1 cellular context compared by ENCODE assay signal in the genomic region with DNA sequence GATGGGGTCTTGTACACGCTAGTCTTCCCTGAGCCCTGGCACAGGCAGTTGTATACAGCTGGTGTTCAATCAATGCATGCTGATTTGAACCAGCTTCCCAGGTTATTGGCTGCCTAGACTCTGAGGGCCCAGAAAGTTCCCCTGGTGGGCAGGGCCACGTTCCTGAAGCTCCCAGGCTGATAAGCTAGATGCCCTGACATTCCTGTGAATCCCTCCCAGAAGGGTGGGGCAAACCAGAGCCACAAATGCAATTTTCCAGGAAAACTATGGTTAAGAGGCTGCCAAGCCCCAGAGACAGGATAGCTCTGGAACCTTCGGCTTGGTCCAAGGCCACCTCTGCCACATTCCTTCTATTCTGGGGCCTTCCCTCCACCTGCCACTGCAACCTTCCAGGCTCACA.
TF ChIP-seq lines count a peak whose summit lies in the region.

No MANE protein-coding gene starts in this region.

TF ChIP-seq in SK-N-SH, 30 proteins besides CTCF, POLR2A, EP300 and RAD21:
- TF ChIP-seq YY1 (IDR thresholded peaks at IDR 0.05; ENCODE audit: low read depth) (no peak), MAX (IDR thresholded peaks at IDR 0.05; ENCODE audit: low read depth) (no peak), MEF2A (IDR thresholded peaks at IDR 0.05; ENCODE audit: borderline replicate concordance, low read depth) (no peak), ELF1 (IDR thresholded peaks at IDR 0.05) (no peak), TCF12 (IDR thresholded peaks at IDR 0.05) (no peak), USF1 (IDR thresholded peaks at IDR 0.05; ENCODE audit: borderline replicate concordance, low read depth) (no peak), RCOR1 (IDR thresholded peaks at IDR 0.05; ENCODE audit: low read length) (no peak), ZBTB33 (IDR thresholded peaks at IDR 0.05; ENCODE audit: borderline replicate concordance, low read depth) (no peak), CHD2 (IDR thresholded peaks at IDR 0.05; ENCODE audit: low read length, partially characterized antibody) (no peak), NFIC (IDR thresholded peaks at IDR 0.05; ENCODE audit: borderline replicate concordance) (no peak), SMC3 (IDR thresholded peaks at IDR 0.05; ENCODE audit: low read depth, low read length) (no peak), NRF1 (IDR thresholded peaks at IDR 0.05; ENCODE audit: low read depth, low read length) (no peak), FOXJ3 (CRISPR knock-in tag; IDR thresholded peaks at IDR 0.05) (no peak), MXI1 (IDR thresholded peaks at IDR 0.05; ENCODE audit: low read depth, low read length) (no peak), POLR2AphosphoS5 (IDR thresholded peaks at IDR 0.05; ENCODE audit: low read depth, low read length) (no peak), JUND (IDR thresholded peaks at IDR 0.05) (no peak)
- TF ChIP-seq, protein P1, sequence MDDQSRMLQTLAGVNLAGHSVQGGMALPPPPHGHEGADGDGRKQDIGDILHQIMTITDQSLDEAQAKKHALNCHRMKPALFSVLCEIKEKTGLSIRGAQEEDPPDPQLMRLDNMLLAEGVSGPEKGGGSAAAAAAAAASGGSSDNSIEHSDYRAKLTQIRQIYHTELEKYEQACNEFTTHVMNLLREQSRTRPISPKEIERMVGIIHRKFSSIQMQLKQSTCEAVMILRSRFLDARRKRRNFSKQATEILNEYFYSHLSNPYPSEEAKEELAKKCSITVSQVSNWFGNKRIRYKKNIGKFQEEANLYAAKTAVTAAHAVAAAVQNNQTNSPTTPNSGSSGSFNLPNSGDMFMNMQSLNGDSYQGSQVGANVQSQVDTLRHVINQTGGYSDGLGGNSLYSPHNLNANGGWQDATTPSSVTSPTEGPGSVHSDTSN (IDR thresholded peaks at IDR 0.05): no peak
- TF ChIP-seq, protein P2, sequence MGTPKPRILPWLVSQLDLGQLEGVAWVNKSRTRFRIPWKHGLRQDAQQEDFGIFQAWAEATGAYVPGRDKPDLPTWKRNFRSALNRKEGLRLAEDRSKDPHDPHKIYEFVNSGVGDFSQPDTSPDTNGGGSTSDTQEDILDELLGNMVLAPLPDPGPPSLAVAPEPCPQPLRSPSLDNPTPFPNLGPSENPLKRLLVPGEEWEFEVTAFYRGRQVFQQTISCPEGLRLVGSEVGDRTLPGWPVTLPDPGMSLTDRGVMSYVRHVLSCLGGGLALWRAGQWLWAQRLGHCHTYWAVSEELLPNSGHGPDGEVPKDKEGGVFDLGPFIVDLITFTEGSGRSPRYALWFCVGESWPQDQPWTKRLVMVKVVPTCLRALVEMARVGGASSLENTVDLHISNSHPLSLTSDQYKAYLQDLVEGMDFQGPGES (IDR thresholded peaks at IDR 0.05; ENCODE audit: low read depth, low read length): no peak
